25 cellular contexts compared by ENCODE assay signal in genomic region chr16:29232811-29233704, GRCh38.
"Had no signal": no experiment of that assay in that cellular context is flagged by ENCODE, and none has a peak within 500 bp of the region (broad histone marks: within the 10 kb centered on the region; RNA-seq: fewer than 3 reads in every experiment).

No MANE protein-coding gene starts in this region.

- ATAC-seq: effector memory CD8-positive, alpha-beta T cell; esophagus mucosa; mucosa of descending colon had no signal

- H3K4me3 Mint-ChIP-seq: activated naive CD8-positive, alpha-beta T cell; effector memory CD8-positive, alpha-beta T cell; immature natural killer cell; memory B cell; nephron progenitor cell had no signal

- H3K9me3 ChIP-seq: breast epithelium, colonic mucosa, mucosa of descending colon, SJSA1, stomach, suprapubic skin, tibial nerve had no signal

- H3K9me3 Mint-ChIP-seq: effector memory CD8-positive, alpha-beta T cell; immature natural killer cell had no signal

- DNase-seq: activated CD4-positive, alpha-beta T cell treated with anti-CD3 and anti-CD28 coated beads for 1 hour; activated CD4-positive, alpha-beta T cell treated with anti-CD3 and anti-CD28 coated beads, Interleukin-2, amount 50 U/mL, for 1 hour; activated gamma-delta T cell treated with Interleukin-2 at 50 U/mL for 16 hours; activated T-cell treated with anti-CD3 and anti-CD28 coated beads for 4 hours; amniotic stem cell; colonic mucosa; dorsolateral prefrontal cortex; effector memory CD8-positive, alpha-beta T cell; glutamatergic neuron; immature natural killer cell; kidney glomerular epithelial cell; mucosa of descending colon; nephron progenitor cell; nucleus accumbens; stimulated activated CD4-positive, alpha-beta T cell treated with anti-CD3 and anti-CD28 coated beads, Interleukin-4, amount 100 ng/mL, for 24 hours; stomach; T-helper 1 cell had no signal

- H3K36me3 ChIP-seq: breast epithelium, colonic mucosa, SJSA1, stomach, suprapubic skin, tibial nerve had no signal

- H3K27ac ChIP-seq: breast epithelium, colonic mucosa, dorsolateral prefrontal cortex, hepatocyte, SJSA1, stomach, suprapubic skin had no signal

- H3K4me3 ChIP-seq: breast epithelium, colonic mucosa, dorsolateral prefrontal cortex, hepatocyte, mucosa of descending colon, SJSA1, stomach, suprapubic skin, tibial nerve had no signal

- H3K27me3 ChIP-seq: breast epithelium, colonic mucosa, dorsolateral prefrontal cortex, hepatocyte, SJSA1, stomach, suprapubic skin, tibial nerve had no signal

- H3K4me1 ChIP-seq: colonic mucosa, SJSA1 had no signal

- H3K27me3 Mint-ChIP-seq: activated naive CD8-positive, alpha-beta T cell; effector memory CD8-positive, alpha-beta T cell; memory B cell had no signal

- H3K27ac Mint-ChIP-seq: activated naive CD8-positive, alpha-beta T cell; memory B cell had no signal
